25 cellular contexts compared by ENCODE assay signal in genomic region chr2:105432749-105433148, GRCh38. TPM values are rescaled to one million over a fixed set of nuclear protein-coding genes. Genes with fewer than 3 reads are reported as not detected.
DNase-seq lines count a peak whose midpoint lies in the region; ATAC-seq, FAIRE-seq and TF ChIP-seq lines count a peak whose summit lies in the region.
"Had no signal": no experiment of that assay in that cellular context is flagged by ENCODE, and none has a peak within 500 bp of the region (broad histone marks: within the 10 kb centered on the region; RNA-seq: fewer than 3 reads in every experiment).

No MANE protein-coding gene starts in this region.

- H3K9me3 ChIP-seq in heart right ventricle (no peaks in the 10 kb centered on the region), uterus (no peaks in the 10 kb centered on the region)
- H3K9me3 ChIP-seq: lower lobe of right lung, SJCRH30 had no signal

- peaks cover 0 to 56% (median 24%) of the 10 kb centered on the region in 9 donors for H3K4me1 ChIP-seq in heart right ventricle
- H3K4me1 ChIP-seq in uterus: no peaks in the 10 kb centered on the region
- H3K4me1 ChIP-seq: lower lobe of right lung had no signal

- H3K36me3 ChIP-seq in heart right ventricle (no peaks in the 10 kb centered on the region), uterus (no peaks in the 10 kb centered on the region)
- H3K36me3 ChIP-seq: lower lobe of right lung, SJCRH30, WERI-Rb-1 had no signal

- H3K27me3 ChIP-seq in heart right ventricle (no peaks in the 10 kb centered on the region), uterus (no peaks in the 10 kb centered on the region)
- H3K27me3 ChIP-seq: SJCRH30 had no signal

- intact Hi-C loops in heart right ventricle (cut with DNase I): loop anchor here in 3 of 10 donors (5.0 to 10.0 kb wide), 3 partner anchors 58 to 85 kb away; no protein-coding TSS in a partner anchor
- intact Hi-C loops in cardiac septum (cut with DNase I): loop anchor here (2.0 kb wide), 1 partner anchor 24 kb away; no protein-coding TSS in a partner anchor
- intact Hi-C loops in uterus (cut with DNase I; ENCODE audit: low total_unique reads): no loop called here

- peak overlapping the region; percentile 51 to 96 (median 90) for H3K27ac ChIP-seq in heart right ventricle
- H3K27ac ChIP-seq in uterus: peak overlapping the region; percentile 55 to 56
- H3K27ac ChIP-seq: C4-2B, lower lobe of right lung, SJCRH30, WERI-Rb-1 had no signal

- FAIRE-seq in GM19239 (lab: Jason Lieb, UNC): no peak
- FAIRE-seq: colon, HTR-8/SVneo had no signal

- peak overlapping the region in 9 of 10 donors; percentile 41 to 62 (median 54) for H3K4me3 ChIP-seq in heart right ventricle
- no peak overlapping the region for H3K4me3 ChIP-seq in uterus
- H3K4me3 ChIP-seq: lower lobe of right lung, SJCRH30 had no signal

- DNase-seq in heart right ventricle: no peak
- no peak for DNase-seq in cardiac septum (ENCODE audit: low spot score)
- no peak for DNase-seq in left lobe of liver (ENCODE audit: low spot score)
- DNase-seq in uterus: peak in 1 of 2 donors; percentile 51
- DNase-seq in GM19239 (ENCODE audit: insufficient read length, low spot score): no peak
- no peak for DNase-seq in T-helper 1 cell
- DNase-seq in putamen (ENCODE audit: low spot score): no peak
- DNase-seq: activated CD4-positive, alpha-beta T cell treated with anti-CD3 and anti-CD28 coated beads, Interleukin-2, amount 50 U/mL, for 4 hours; activated naive CD4-positive, alpha-beta T cell; activated T-cell treated with anti-CD3 and anti-CD28 coated beads for 4 hours; aorta; GDM1; H9; Kasumi-1; lower lobe of right lung; NCI-H2171 treated with DMSO at 0.1 percent for 48 hours; occipital lobe; SJCRH30; T-helper 17 cell; WERI-Rb-1 had no signal

- WGBS in heart right ventricle, 2 donors: 28 to 35% methylated on average over 4 of the region's 4 CpGs

- TF ChIP-seq CTCF in heart right ventricle (IDR thresholded peaks at IDR 0.05) (no peak), uterus (IDR thresholded peaks at IDR 0.05) (no peak)

- TF ChIP-seq POLR2A in uterus (IDR thresholded peaks at IDR 0.05): no peak

- ATAC-seq in heart right ventricle (no peak), esophagus mucosa (peak; percentile 33), left lobe of liver (peak; percentile 41)
- ATAC-seq: lower lobe of right lung, T-helper 17 cell had no signal

RNA-seq across cellular contexts. Expression of gene FHL2, which starts 33.9 kb away (rescaled TPM):
- total RNA-seq in heart right ventricle (1,000 to 10,000 TPM in 9 of 10 donors, 100 to 1,000 TPM in 1; 598 to 2,354 (median 1,687) TPM), cardiac septum (467 TPM), esophagus mucosa (39.0 TPM), left lobe of liver (5.5 TPM), uterus (100 to 1,000 TPM in 1 of 4 donors, 10 to 100 TPM in 3; 27.4 to 100 (median 62.7) TPM)
- 100 to 1,000 TPM; 437 to 653 TPM for polyA plus RNA-seq in heart right ventricle
- total RNA-seq: OCI-LY7 had no signal

Comparison
In these comparisons a context has a peak if more than half of its experiments do, and no peak if none do; other contexts are left out.
1. ATAC-seq: peak in esophagus mucosa (single experiment) and left lobe of liver (single experiment); none in heart right ventricle (0 of 8).
2. H3K4me3 ChIP-seq: peak in heart right ventricle (9 of 10); none in uterus (0 of 2).